15 cellular contexts compared by ENCODE assay signal in the genomic region with DNA sequence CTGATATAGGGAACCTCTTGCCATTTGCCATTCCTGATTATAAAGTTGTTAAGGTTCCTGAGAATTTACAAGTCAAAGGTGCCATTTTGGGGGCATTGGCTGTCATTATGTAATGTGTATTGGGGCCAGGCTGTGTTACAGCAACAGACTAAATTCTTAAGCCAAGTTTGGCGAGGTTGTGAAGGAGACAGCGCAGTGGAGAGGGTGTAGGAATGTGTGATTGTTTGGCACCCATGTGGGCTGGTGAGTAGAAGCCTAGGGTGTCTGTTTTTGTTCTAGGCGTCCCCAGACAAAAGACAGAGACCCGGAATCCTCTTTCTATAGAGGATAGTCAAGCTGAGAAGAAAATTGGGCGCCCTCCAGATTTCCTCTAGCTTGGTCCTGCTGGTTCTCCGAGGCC.
DNase-seq lines count a peak whose midpoint lies in the region; ATAC-seq and TF ChIP-seq lines count a peak whose summit lies in the region.
"Had no signal": no experiment of that assay in that cellular context is flagged by ENCODE, and none has a peak within 500 bp of the region (broad histone marks: within the 10 kb centered on the region; RNA-seq: fewer than 3 reads in every experiment).

No MANE protein-coding gene starts in this region.

- H4K5ac ChIP-seq in H9 (ENCODE audit: insufficient read length, low read depth, low read length) = no peak overlapping the region

- no peak overlapping the region for H3K27ac ChIP-seq in H9 (ENCODE audit: insufficient read length, low read depth, low read length)
- no peak overlapping the region for H3K27ac ChIP-seq in trophoblast cell (ENCODE audit: low read depth, low read length)
- no peak overlapping the region for H3K27ac ChIP-seq in esophagus muscularis mucosa (replicated peaks in 1 of 4)
- H3K27ac ChIP-seq in breast epithelium = no peak overlapping the region
- H3K27ac ChIP-seq: C4-2B had no signal

- H3K9ac ChIP-seq in H9 (ENCODE audit: extremely low read depth, insufficient read length, low read length) (no peak overlapping the region), iPS-15b (ENCODE audit: low read depth, low read length) (no peak overlapping the region), trophoblast cell (ENCODE audit: low read length) (no peak overlapping the region)

- intact Hi-C loops in esophagus muscularis mucosa (cut with DNase I) = no loop called here
- intact Hi-C loops in breast epithelium (cut with DNase I; ENCODE audit: low total_unique reads) = no loop called here

- H2BK15ac ChIP-seq in H9 (ENCODE audit: low read depth, low read length) = no peak overlapping the region

- peak; percentile 95 for ATAC-seq in WTC11

- no peak for TF ChIP-seq POLR2A in esophagus muscularis mucosa (IDR thresholded peaks at IDR 0.05; ENCODE audit: low read depth)
- TF ChIP-seq POLR2A in breast epithelium (IDR thresholded peaks at IDR 0.05) = no peak

- H3K27me3 Mint-ChIP-seq in H9 (ENCODE audit: low read depth) (no peaks in the 10 kb centered on the region), WTC11 (ENCODE audit: low read depth) (no peaks in the 10 kb centered on the region)
- H3K27me3 Mint-ChIP-seq: CD4-positive, alpha-beta T cell had no signal

- H3K4me3 ChIP-seq in iPS-15b (ENCODE audit: low read depth, low read length) (peak overlapping the region; percentile 13), trophoblast cell (ENCODE audit: low read depth, low read length) (no peak overlapping the region), esophagus muscularis mucosa (no peak overlapping the region), breast epithelium (no peak overlapping the region)
- H3K4me3 ChIP-seq: HAP-1 had no signal

- no peaks in the 10 kb centered on the region for H4K20me1 ChIP-seq in H9 (ENCODE audit: control insufficient read depth, insufficient read depth, insufficient read length)

- H3K36me3 ChIP-seq in iPS-15b (ENCODE audit: control insufficient read depth, insufficient read depth, low read length) (no peaks in the 10 kb centered on the region), trophoblast cell (ENCODE audit: control insufficient read depth in 1 of 2, insufficient read depth in 2 of 2, low read length in 2 of 2) (no peaks in the 10 kb centered on the region), esophagus muscularis mucosa (no peaks in the 10 kb centered on the region), breast epithelium (no peaks in the 10 kb centered on the region)
- H3K36me3 ChIP-seq: HAP-1 had no signal

- CTCF ChIA-PET in WTC11 (lab: Charles Lee) = no interaction called here

- WGBS in H9 (ENCODE audit: extremely low coverage, insufficient read length, low lambda C conversion rate) = no CpG with 5 or more reads among the region's 6 CpGs
- no CpG with 5 or more reads among the region's 6 CpGs for WGBS in trophoblast cell (ENCODE audit: extremely low coverage, insufficient coverage, insufficient read length)
- WGBS in esophagus muscularis mucosa = 84% methylated on average over 6 of the region's 6 CpGs

- H3K4me1 ChIP-seq in H9 (ENCODE audit: insufficient read depth, low read length) = no peaks in the 10 kb centered on the region
- no peaks in the 10 kb centered on the region for H3K4me1 ChIP-seq in iPS-15b (ENCODE audit: control insufficient read depth, insufficient read depth, low read length)
- H3K4me1 ChIP-seq in trophoblast cell (ENCODE audit: control insufficient read depth in 1 of 2, insufficient read depth in 2 of 2, low read length in 2 of 2) = no peaks in the 10 kb centered on the region
- H3K4me1 ChIP-seq in esophagus muscularis mucosa = no peaks in the 10 kb centered on the region
- no peaks in the 10 kb centered on the region for H3K4me1 ChIP-seq in breast epithelium
- H3K4me1 ChIP-seq: Caco-2 had no signal

- no peak overlapping the region for H3K56ac ChIP-seq in H9 (ENCODE audit: insufficient read length, low read depth, low read length)

- no peak overlapping the region for H3T11ph ChIP-seq in H9 (ENCODE audit: low read length)

- H4K91ac ChIP-seq in H9 (ENCODE audit: insufficient read length, low read depth, low read length) (no peak overlapping the region), trophoblast cell (ENCODE audit: low read depth, low read length) (peak overlapping the region; percentile 69)

- no peak overlapping the region for H4K12ac ChIP-seq in trophoblast cell (ENCODE audit: low read depth, low read length)

- H3K14ac ChIP-seq in H9 (ENCODE audit: insufficient read depth, low read length) (no peak overlapping the region), trophoblast cell (ENCODE audit: low read length) (peak overlapping the region; percentile 83)

- H4K8ac ChIP-seq in H9 (replicated peaks; ENCODE audit: insufficient read length, low read depth, low read length) = no peak overlapping the region
- peak overlapping the region; percentile 76 for H4K8ac ChIP-seq in trophoblast cell (ENCODE audit: low read depth, low read length)

- no peak overlapping the region for H2AK5ac ChIP-seq in H9 (ENCODE audit: insufficient read length, low read length)
- peak overlapping the region; percentile 62 for H2AK5ac ChIP-seq in trophoblast cell (ENCODE audit: low read length)

- H3K18ac ChIP-seq in H9 (ENCODE audit: insufficient read length, low read depth, low read length) (no peak overlapping the region), trophoblast cell (ENCODE audit: low read length) (no peak overlapping the region)

- no peaks in the 10 kb centered on the region for H3K79me2 ChIP-seq in H9 (ENCODE audit: insufficient read depth, low read length)
- H3K79me2 ChIP-seq in trophoblast cell (ENCODE audit: control insufficient read depth, insufficient read depth, low read length, poor library complexity) = no peaks in the 10 kb centered on the region

- H3K9me3 Mint-ChIP-seq in H9 (no peaks in the 10 kb centered on the region; a peak in 1 of 5 replicates), WTC11 (no peaks in the 10 kb centered on the region)

- no peaks in the 10 kb centered on the region for H3K9me3 ChIP-seq in H9 (ENCODE audit: control insufficient read depth, low read depth, low read length)
- H3K9me3 ChIP-seq in iPS-15b (ENCODE audit: control insufficient read depth, insufficient read depth, low read length) = no peaks in the 10 kb centered on the region
- no peaks in the 10 kb centered on the region for H3K9me3 ChIP-seq in trophoblast cell (ENCODE audit: insufficient read depth, low read depth, low read length)
- H3K9me3 ChIP-seq in esophagus muscularis mucosa = no peaks in the 10 kb centered on the region
- no peaks in the 10 kb centered on the region for H3K9me3 ChIP-seq in breast epithelium
- H3K9me3 ChIP-seq: Caco-2, HAP-1 had no signal

- no peaks in the 10 kb centered on the region for H3K23me2 ChIP-seq in H9 (ENCODE audit: insufficient read length, low read depth, low read length, poor library complexity, severe bottlenecking)

- TF ChIP-seq CTCF in H9 (conservative IDR thresholded peaks at IDR 0.05) (no peak), WTC11 (IDR thresholded peaks at IDR 0.05) (no peak), esophagus muscularis mucosa (IDR thresholded peaks at IDR 0.05) (no peak), breast epithelium (IDR thresholded peaks at IDR 0.05) (no peak)

- H3K4me1 Mint-ChIP-seq in H9 (peaks cover 4 to 12% of the 10 kb centered on the region in 2 experiments; a peak in 2 of 4 replicates), WTC11 (peaks cover 12% of the 10 kb centered on the region)

- H3K27ac Mint-ChIP-seq in H9 (no peak overlapping the region), WTC11 (no peak overlapping the region)
- H3K27ac Mint-ChIP-seq: CD4-positive, alpha-beta T cell had no signal

- H3K23ac ChIP-seq in H9 (ENCODE audit: insufficient read length, low read depth, low read length) (no peak overlapping the region), trophoblast cell (ENCODE audit: low read length) (no peak overlapping the region)

- DNase-seq in H9 (peak; percentile 36), WTC11 (ENCODE audit: low spot score) (no peak), trophoblast cell (no peak), esophagus muscularis mucosa (ENCODE audit: extremely low spot score) (no peak), breast epithelium (ENCODE audit: low spot score in 2 of 2) (no peak)
- DNase-seq in stimulated activated naive CD4-positive, alpha-beta T cell treated with Interleukin-2 at 50 U/mL for 16 hours (lab: John Stamatoyannopoulos, UW) = no peak
- DNase-seq: ACHN; Caco-2; CD4-positive, alpha-beta T cell; DMS79; GF-D8; KG1 had no signal

- H2BK5ac ChIP-seq in H9 (ENCODE audit: insufficient read length, low read length) (no peak overlapping the region), trophoblast cell (ENCODE audit: low read depth, low read length, poor library complexity) (peak overlapping the region; percentile 27)

- no peak overlapping the region for H2BK20ac ChIP-seq in H9 (ENCODE audit: low read depth, low read length, poor library complexity, severe bottlenecking)

- H3K4me2 ChIP-seq in H9 (ENCODE audit: insufficient read depth, insufficient read length, low read length) (no peak overlapping the region), trophoblast cell (ENCODE audit: low read length) (no peak overlapping the region)

- POLR2A ChIA-PET in WTC11 (lab: Charles Lee) = no interaction called here

- no peak overlapping the region for H3K4me3 Mint-ChIP-seq in H9
- no peak overlapping the region for H3K4me3 Mint-ChIP-seq in WTC11
- H3K4me3 Mint-ChIP-seq: CD4-positive, alpha-beta T cell had no signal

- H2BK120ac ChIP-seq in H9 (ENCODE audit: low read depth, low read length, poor library complexity, severe bottlenecking) (no peak overlapping the region), trophoblast cell (ENCODE audit: insufficient read depth, low read length, poor library complexity) (peak overlapping the region; percentile 83)

- H2AFZ ChIP-seq in H9 (ENCODE audit: low read length) (no peak overlapping the region), trophoblast cell (ENCODE audit: insufficient read depth, low read length, poor library complexity) (no peak overlapping the region)

- H3K27me3 ChIP-seq in H9 (ENCODE audit: insufficient read depth, low read length) (no peaks in the 10 kb centered on the region), iPS-15b (ENCODE audit: control insufficient read depth, insufficient read depth, low read length) (no peaks in the 10 kb centered on the region), trophoblast cell (ENCODE audit: insufficient read depth, low read length) (no peaks in the 10 kb centered on the region), esophagus muscularis mucosa (no peaks in the 10 kb centered on the region), breast epithelium (no peaks in the 10 kb centered on the region)

- TF ChIP-seq EP300 in esophagus muscularis mucosa (IDR thresholded peaks at IDR 0.05) = no peak

- no peak overlapping the region for H3K4ac ChIP-seq in H9 (ENCODE audit: low read depth, low read length)
- no peak overlapping the region for H3K4ac ChIP-seq in trophoblast cell (ENCODE audit: low read depth, low read length)

- H2BK12ac ChIP-seq in H9 (ENCODE audit: insufficient read length, low read depth, low read length) (no peak overlapping the region), trophoblast cell (ENCODE audit: low read length) (peak overlapping the region; percentile 96)

- H3K79me1 ChIP-seq in H9 (ENCODE audit: insufficient read depth, low read depth, low read length, poor library complexity, severe bottlenecking) = no peaks in the 10 kb centered on the region
- peaks cover 5% of the 10 kb centered on the region for H3K79me1 ChIP-seq in trophoblast cell (ENCODE audit: low read length)

- H3K36me3 Mint-ChIP-seq in H9 (ENCODE audit: insufficient read depth in 1 of 3, low read depth in 3 of 3) = no peaks in the 10 kb centered on the region; a peak in 1 of 7 replicates
- H3K36me3 Mint-ChIP-seq in WTC11 = no peaks in the 10 kb centered on the region
